Comparison of ENCODE assay signal across 8 cellular contexts in the genomic region with DNA sequence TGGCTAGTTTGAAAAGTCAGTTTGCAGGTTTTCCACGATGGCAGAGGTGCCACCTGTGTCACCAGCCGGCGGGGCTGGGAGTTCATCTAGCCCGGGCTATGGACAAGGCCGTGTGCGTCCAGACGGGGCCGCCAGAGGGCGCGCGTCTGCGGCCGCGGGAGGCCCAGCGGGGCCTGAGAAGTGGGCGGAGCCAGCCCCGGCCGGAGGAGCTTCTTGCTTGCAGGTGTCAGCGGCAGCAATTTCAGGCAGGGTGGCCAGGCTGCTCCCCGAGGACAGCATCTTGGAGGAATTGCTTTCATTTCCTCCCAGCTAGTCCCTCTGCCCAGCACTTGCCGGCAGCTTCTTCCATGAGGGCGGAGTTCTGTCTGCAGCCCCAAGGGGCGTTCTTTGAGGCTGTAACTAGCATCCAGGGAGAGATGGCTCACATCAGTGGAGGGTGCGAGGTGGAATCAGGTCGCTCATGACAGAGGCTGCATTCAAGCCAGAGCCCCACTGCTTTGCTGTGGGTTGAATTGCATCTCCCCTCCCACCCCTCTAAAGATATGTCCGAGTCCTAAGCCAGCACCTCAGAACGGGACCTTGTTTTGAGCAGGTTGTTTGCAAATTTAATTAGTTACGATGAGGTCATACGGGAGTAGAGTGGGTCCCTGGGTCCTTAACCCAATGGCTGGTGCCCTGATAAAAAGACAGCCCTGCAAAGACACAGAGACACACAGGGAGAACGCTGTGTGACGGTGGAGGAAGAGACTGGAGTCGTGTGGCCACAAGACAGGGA.
DNase-seq lines count a peak whose midpoint lies in the region; ATAC-seq, FAIRE-seq and TF ChIP-seq lines count a peak whose summit lies in the region.

No MANE protein-coding gene starts in this region.

- POLR2A ChIA-PET in H1 (lab: Charles Lee; ENCODE audit: partially characterized antibody) = no interaction called here

- TF ChIP-seq RAD21 in H1 (IDR thresholded peaks at IDR 0.05 in 1 of 2, conservative IDR thresholded peaks at IDR 0.05 in 1 of 2; ENCODE audit: low read depth in 2 of 2, low read length in 2 of 2) = peak; percentile 51 to 67

- no peak overlapping the region for H2BK5ac ChIP-seq in H1 (ENCODE audit: low read depth, low read length)

- no peaks in the 10 kb centered on the region for H4K20me1 ChIP-seq in H1 (replicated peaks in 1 of 2; ENCODE audit: control insufficient read depth in 1 of 2, insufficient read depth in 2 of 2, low read length in 2 of 2)

- H4K91ac ChIP-seq in H1 (replicated peaks; ENCODE audit: insufficient read length, low read length) = no peak overlapping the region

- no peak overlapping the region for H3K4ac ChIP-seq in H1 (replicated peaks; ENCODE audit: insufficient read length, low read depth, low read length)

- 31% methylated on average over 29 of the region's 32 CpGs; no CpG with 5 or more reads in 1 of the 2 experiments for WGBS in H1 (ENCODE audit: extremely low coverage in 1 of 2, insufficient coverage in 1 of 2, insufficient read length in 1 of 2, insufficient replicate concordance in 2 of 2, low coverage in 1 of 2, low lambda C conversion rate in 2 of 2, missing lambda C conversion rate in 1 of 2), 2 experiments

- no peak overlapping the region for H4K5ac ChIP-seq in H1 (ENCODE audit: insufficient read length, low read depth, low read length)

- H3K27me3 ChIP-seq in H1 (replicated peaks in 1 of 4; ENCODE audit: control insufficient read depth in 3 of 4, extremely low read depth in 1 of 4, insufficient read depth in 3 of 4, low read length in 3 of 4) = peaks cover 0 to 12% (median 9%) of the 10 kb centered on the region in 4 experiments; a peak in 6 of 7 replicates

- no peaks in the 10 kb centered on the region for H3K79me2 ChIP-seq in H1 (ENCODE audit: control insufficient read depth in 1 of 2, insufficient read depth in 2 of 2, low read length in 2 of 2)

- FAIRE-seq in H1 (lab: Jason Lieb, UNC) = no peak

- no peaks in the 10 kb centered on the region for H3K36me3 ChIP-seq in H1 (ENCODE audit: control insufficient read depth in 2 of 4, insufficient read depth in 4 of 4, low read length in 3 of 4)

- no peak for TF ChIP-seq POLR2A in H1 (IDR thresholded peaks at IDR 0.05; ENCODE audit: control extremely low read depth in 1 of 2, low read depth in 2 of 2, low read length in 2 of 2)

- peak; percentile 76 to 90 (median 90) for TF ChIP-seq CTCF in H1 (IDR thresholded peaks at IDR 0.05; ENCODE audit: control extremely low read depth in 1 of 3, insufficient read depth in 1 of 3, low read depth in 1 of 3, low read length in 3 of 3)

- no peak overlapping the region for H4K8ac ChIP-seq in H1 (ENCODE audit: extremely low read depth, insufficient read depth, low read length)

- no peak overlapping the region for H3K9ac ChIP-seq in H1 (replicated peaks in 1 of 4; ENCODE audit: extremely low read depth in 1 of 4, low read depth in 3 of 4, low read length in 3 of 4)

- H3K23ac ChIP-seq in H1 (ENCODE audit: insufficient read length) = no peak overlapping the region

- CTCF ChIA-PET in H1 (lab: Charles Lee; ENCODE audit: partially characterized antibody) = interaction anchor here (0.6 to 2.1 kb wide), 27 partner anchors 9 to 1681 kb away, joined by 3 to 14 read pairs (median 5); no protein-coding TSS in a partner anchor

- H3K9me3 ChIP-seq in H1 (ENCODE audit: insufficient read depth in 2 of 2, low read depth in 1 of 2, low read length in 1 of 2) = no peaks in the 10 kb centered on the region

- H2AFZ ChIP-seq in H1 (ENCODE audit: low read length) = no peak overlapping the region

- DNase-seq in COLO668 (lab: John Stamatoyannopoulos, UW; ENCODE audit: unreplicated experiment) = peak; percentile 71
- peak; percentile 15 for DNase-seq in NK-92 (lab: John Stamatoyannopoulos, UW; ENCODE audit: unreplicated experiment)
- peak; percentile 94 for DNase-seq in activated CD8-positive, alpha-beta memory T cell treated with anti-CD3 and anti-CD28 coated beads for 24 hours
- peak; percentile 71 to 95 for DNase-seq in H1 (ENCODE audit: low read depth in 1 of 2, low spot score in 2 of 2)
- DNase-seq in middle frontal gyrus (ENCODE audit: extremely low spot score, low spot score) = peak; percentile 49
- DNase-seq in stimulated activated CD8-positive, alpha-beta memory T cell treated with anti-CD3 and anti-CD28 coated beads, Interleukin-2, amount 100 ng/mL, for 48 hours (ENCODE audit: low read depth in 2 of 2) = peak; percentile 79 to 81

- peaks cover 6% of the 10 kb centered on the region; the same call in 1 of the 2 replicates for H3K23me2 ChIP-seq in H1 (ENCODE audit: low read depth, low read length)

- no peak overlapping the region for H2BK20ac ChIP-seq in H1 (ENCODE audit: low read length)

- H3K56ac ChIP-seq in H1 (replicated peaks; ENCODE audit: insufficient read length, low read depth, low read length) = no peak overlapping the region

- no peak overlapping the region for H2BK120ac ChIP-seq in H1 (replicated peaks; ENCODE audit: low read depth, low read length)

- no peak overlapping the region for H3K18ac ChIP-seq in H1 (ENCODE audit: extremely low read depth, low read length)

- ATAC-seq in GM19463 (IDR thresholded peaks at IDR 0.05; ENCODE audit: unreplicated experiment) (peak; percentile 98), HG03558 (IDR thresholded peaks at IDR 0.05; ENCODE audit: extremely low read depth, unreplicated experiment) (peak; percentile 99)

- no peak overlapping the region for H2AK5ac ChIP-seq in H1 (ENCODE audit: low read depth, low read length)

- no peaks in the 10 kb centered on the region for H3K79me1 ChIP-seq in H1 (ENCODE audit: low read depth, low read length)

- peak overlapping the region; percentile 50; the same call in 1 of the 2 replicates for H2BK12ac ChIP-seq in H1 (ENCODE audit: low read depth, low read length)

- peak overlapping the region in 1 of 2 experiments; percentile 49; a peak in 3 of 4 replicates for H3K4me2 ChIP-seq in H1 (ENCODE audit: insufficient read depth in 1 of 2, low read depth in 2 of 2, low read length in 2 of 2)

- peaks cover 0 to 7% (median 5%) of the 10 kb centered on the region in 4 experiments; a peak in 4 of 7 replicates for H3K4me1 ChIP-seq in H1 (replicated peaks in 1 of 4; ENCODE audit: control insufficient read depth in 3 of 4, insufficient read depth in 4 of 4, low read length in 3 of 4)

- no peak overlapping the region for H3K14ac ChIP-seq in H1 (ENCODE audit: insufficient read length)

- H2BK15ac ChIP-seq in H1 (ENCODE audit: low read length) = no peak overlapping the region

- 0 out of 3 replicates have a peak, but pooled peaks of 1 of the 2 experiments have one; percentile 44 for TF ChIP-seq EP300 in H1 (IDR thresholded peaks at IDR 0.05; ENCODE audit: borderline replicate concordance in 1 of 2, low read depth in 2 of 2, low read length in 2 of 2)

- H3K4me3 ChIP-seq in H1 (ENCODE audit: extremely low read depth in 1 of 4, insufficient read depth in 2 of 4, low read depth in 3 of 4, low read length in 4 of 4) = peak overlapping the region in 1 of 4 experiments; percentile 15; a peak in 1 of 8 replicates

- no peak overlapping the region for H3K27ac ChIP-seq in H1 (ENCODE audit: low read depth, low read length)

TF ChIP-seq in H1, 55 proteins besides CTCF, POLR2A, EP300 and RAD21 (continues in another document):
- TF ChIP-seq BACH1 (IDR thresholded peaks at IDR 0.05; ENCODE audit: low read length) (0 out of 2 replicates have a peak, but pooled peaks have one; percentile 19), SUZ12 (IDR thresholded peaks at IDR 0.05; ENCODE audit: low read length) (no peak), HDAC2 (IDR thresholded peaks at IDR 0.05; ENCODE audit: borderline replicate concordance in 1 of 2, low read depth in 2 of 2, low read length in 2 of 2) (no peak), BCL11A (IDR thresholded peaks at IDR 0.05; ENCODE audit: low read depth in 2 of 2, low read length in 2 of 2) (no peak), SP1 (IDR thresholded peaks at IDR 0.05; ENCODE audit: low read depth, low read length) (peak; percentile 41; the same call in 1 of the 2 replicates), RNF2 (IDR thresholded peaks at IDR 0.05; ENCODE audit: borderline replicate concordance, low read depth, low read length, missing control alignments, poor library complexity, severe bottlenecking) (no peak)
- TF ChIP-seq, protein P1, sequence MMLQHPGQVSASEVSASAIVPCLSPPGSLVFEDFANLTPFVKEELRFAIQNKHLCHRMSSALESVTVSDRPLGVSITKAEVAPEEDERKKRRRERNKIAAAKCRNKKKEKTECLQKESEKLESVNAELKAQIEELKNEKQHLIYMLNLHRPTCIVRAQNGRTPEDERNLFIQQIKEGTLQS (IDR thresholded peaks at IDR 0.05; ENCODE audit: insufficient read depth, low read depth, low read length) = no peak

Comparison
In these comparisons a context has a peak if more than half of its experiments do, and no peak if none do; other contexts are left out.
1. DNase-seq: peak in every context shown above with its lines; median percentile 94 in activated CD8-positive, alpha-beta memory T cell treated with anti-CD3 and anti-CD28 coated beads for 24 hours; 83 in H1; 80 in stimulated activated CD8-positive, alpha-beta memory T cell treated with anti-CD3 and anti-CD28 coated beads, Interleukin-2, amount 100 ng/mL, for 48 hours; 71 in COLO668; 49 in middle frontal gyrus; 15 in NK-92.